3 cellular contexts compared by ENCODE assay signal in the genomic region with DNA sequence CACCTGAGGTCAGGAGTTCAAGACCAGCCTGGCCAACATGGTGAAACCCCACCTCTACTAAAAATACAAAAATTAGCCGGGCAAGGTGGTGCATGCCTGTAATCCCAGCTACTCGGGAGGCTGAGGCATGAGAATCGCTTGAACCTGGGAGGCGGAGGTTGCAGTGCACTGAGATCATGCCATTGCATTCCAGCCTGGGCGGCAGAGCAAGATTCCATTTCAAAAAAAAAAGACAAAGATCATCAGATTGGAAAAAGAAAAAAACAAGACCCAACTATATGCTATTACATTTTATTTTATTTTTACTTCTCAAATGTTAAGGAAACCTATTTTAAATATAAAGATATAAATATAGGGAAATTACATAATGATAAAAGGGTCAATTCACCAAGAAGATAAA. TPM values are rescaled to one million over a fixed set of nuclear protein-coding genes. Genes with fewer than 3 reads are reported as not detected.
"Had no signal": no experiment of that assay in that cellular context is flagged by ENCODE, and none has a peak within 500 bp of the region (broad histone marks: within the 10 kb centered on the region; RNA-seq: fewer than 3 reads in every experiment).

No MANE protein-coding gene starts in this region.

RNA-seq across cellular contexts. Expression of a gene that starts 25.0 kb away (rescaled TPM):
- total RNA-seq: naive thymus-derived CD8-positive, alpha-beta T cell; natural killer cell treated with Interleukin-12 subunit alpha and Interleukin-12 subunit beta and Interleukin-15 and Interleukin-18, amount 100 ng/mL, for 72 hours had no signal

RNA-seq across cellular contexts. Expression of a gene that starts 29.6 kb away (rescaled TPM):
- total RNA-seq: neural crest cell had no signal
